Comparison of ENCODE assay signal across 16 cellular contexts in genomic region chr11:34351687-34352469, GRCh38. TPM values are rescaled to one million over a fixed set of nuclear protein-coding genes. Genes with fewer than 3 reads are reported as not detected.
DNase-seq lines count a peak whose midpoint lies in the region; ATAC-seq and TF ChIP-seq lines count a peak whose summit lies in the region.
"Had no signal": no experiment of that assay in that cellular context is flagged by ENCODE, and none has a peak within 500 bp of the region (broad histone marks: within the 10 kb centered on the region; RNA-seq: fewer than 3 reads in every experiment).

No MANE protein-coding gene starts in this region.

- ATAC-seq in GM19351 (IDR thresholded peaks at IDR 0.05; ENCODE audit: unreplicated experiment) (peak; percentile 62), HG02678 (IDR thresholded peaks at IDR 0.05; ENCODE audit: unreplicated experiment) (peak; percentile 62), HG03558 (IDR thresholded peaks at IDR 0.05; ENCODE audit: extremely low read depth, unreplicated experiment) (peak; percentile 35)
- ATAC-seq: activated T-cell treated with anti-CD3 and anti-CD28 coated beads, Interleukin-2, amount 50 U/mL, for 4 hours had no signal

- no peak overlapping the region for H3K27ac ChIP-seq in spleen

- intact Hi-C loops in spleen (cut with DNase I; ENCODE audit: low total_unique reads) = no loop called here

- no peaks in the 10 kb centered on the region for H3K36me3 ChIP-seq in spleen

- TF ChIP-seq CTCF in spleen (IDR thresholded peaks at IDR 0.05 in 8 of 11, conservative IDR thresholded peaks at IDR 0.05 in 3 of 11) = no peak

- peaks cover 7 to 21% (median 12%) of the 10 kb centered on the region in 6 donors for H3K4me1 ChIP-seq in spleen

- H3K4me3 ChIP-seq in GM08714 (ENCODE audit: low read length) (peak overlapping the region; percentile 15; the same call in 1 of the 2 replicates), spleen (no peak overlapping the region)

- peaks cover 0 to 49% (median 19%) of the 10 kb centered on the region in 7 donors for H3K27me3 ChIP-seq in spleen (replicated peaks in 1 of 7)

- no peak for DNase-seq in activated CD4-positive, alpha-beta T cell treated with anti-CD3 and anti-CD28 coated beads, Interleukin-2, amount 50 U/mL, for 1 hour
- DNase-seq in spleen = no peak
- no peak for DNase-seq in activated gamma-delta T cell treated with Interleukin-2 at 50 U/mL for 16 hours
- DNase-seq in NCI-H1694 (lab: John Stamatoyannopoulos, UW) = no peak
- DNase-seq: ACHN; activated T-cell treated with anti-CD3 and anti-CD28 coated beads, Interleukin-2, amount 50 U/mL, for 4 hours; anterior cingulate cortex; dermis blood vessel endothelial cell; DMS79; NCI-H774; Right ventricle myocardium superior; stimulated activated CD4-positive, alpha-beta T cell treated with anti-CD3 and anti-CD28 coated beads, Interleukin-1b, Interleukin-23, amount 100 ng/mL, for 48 hours had no signal

- WGBS in spleen, 5 donors = 69 to 80% (median 78%) methylated on average over 4 of the region's 4 CpGs

- no peak for TF ChIP-seq POLR2A in spleen (IDR thresholded peaks at IDR 0.05)

- no peaks in the 10 kb centered on the region for H3K9me3 ChIP-seq in spleen

RNA-seq across cellular contexts. Expression of gene ABTB2, which starts 5.9 kb away (rescaled TPM):
- 1 to 10 TPM; 1.5 to 2.9 (median 2.0) TPM for total RNA-seq in spleen
- under 1 TPM; 0.41 to 0.67 (median 0.58) TPM for polyA plus RNA-seq in spleen
